22 cellular contexts compared by ENCODE assay signal in genomic region chr6:167404385-167405049, GRCh38.
"Had no signal": no experiment of that assay in that cellular context is flagged by ENCODE, and none has a peak within 500 bp of the region (broad histone marks: within the 10 kb centered on the region; RNA-seq: fewer than 3 reads in every experiment).

No MANE protein-coding gene starts in this region.

- ATAC-seq: activated CD4-positive, alpha-beta T cell treated with anti-CD3 and anti-CD28 coated beads for 36 hours; activated CD8-positive, alpha-beta T cell treated with anti-CD3 and anti-CD28 coated beads for 36 hours had no signal

- H3K9ac ChIP-seq: KMS-11 had no signal

- DNase-seq: activated CD4-positive, alpha-beta T cell treated with anti-CD3 and anti-CD28 coated beads for 36 hours; activated CD4-positive, CD25-positive, alpha-beta regulatory T cell; activated CD8-positive, alpha-beta T cell treated with anti-CD3 and anti-CD28 coated beads for 36 hours; activated effector memory CD4-positive, alpha-beta T cell treated with Interleukin-2 at 50 U/mL for 16 hours; activated naive CD4-positive, alpha-beta T cell; activated T-cell treated with anti-CD3 and anti-CD28 coated beads, Interleukin-2, amount 50 U/mL, for 24 hours; aorta; central memory CD4-positive, alpha-beta T cell; NCI-H1092; NCI-H1417; NCI-H1930; NCI-H2171 treated with DMSO at 0.1 percent for 48 hours; NCI-H226; NCI-H526 treated with DMSO at 0.1 percent for 48 hours; NCI-H82; T-helper 1 cell had no signal

- H3K27ac ChIP-seq: breast epithelium, KMS-11, SK-N-MC, VCaP had no signal

- H3K4me1 ChIP-seq: breast epithelium had no signal

- H3K4me3 Mint-ChIP-seq: activated CD4-positive, alpha-beta T cell treated with anti-CD3 and anti-CD28 coated beads for 36 hours; activated CD8-positive, alpha-beta T cell treated with anti-CD3 and anti-CD28 coated beads for 36 hours; activated naive CD4-positive, alpha-beta T cell treated with anti-CD3 and anti-CD28 coated beads, Interleukin-2, amount 50 U/mL, for 24 hours; activated T-cell treated with anti-CD3 and anti-CD28 coated beads, Interleukin-2, amount 50 U/mL, for 24 hours; activated T-helper 1 cell treated with anti-CD3 and anti-CD28 coated beads, Interleukin-12 subunit alpha, Interleukin-12 subunit beta, Interleukin-2, Interleukin-4 antibody, amounts not matched to agents 30 ng/mL and 10 ng/mL and 1 ng/mL, durations not matched to agents 14 hours and 24 hours and 36 hours had no signal

- H3K4me2 ChIP-seq: KMS-11 had no signal

- H3K9me3 Mint-ChIP-seq: activated CD8-positive, alpha-beta T cell treated with anti-CD3 and anti-CD28 coated beads for 36 hours; activated naive CD4-positive, alpha-beta T cell treated with anti-CD3 and anti-CD28 coated beads, Interleukin-2, amount 50 U/mL, for 24 hours; activated T-cell treated with anti-CD3 and anti-CD28 coated beads, Interleukin-2, amount 50 U/mL, for 24 hours; activated T-helper 1 cell treated with anti-CD3 and anti-CD28 coated beads, Interleukin-12 subunit alpha, Interleukin-12 subunit beta, Interleukin-2, Interleukin-4 antibody, amounts not matched to agents 30 ng/mL and 10 ng/mL and 1 ng/mL, durations not matched to agents 14 hours and 24 hours and 36 hours had no signal

- H3K36me3 ChIP-seq: breast epithelium had no signal

- H3K4me1 Mint-ChIP-seq: activated CD4-positive, alpha-beta T cell treated with anti-CD3 and anti-CD28 coated beads for 36 hours; activated naive CD4-positive, alpha-beta T cell treated with anti-CD3 and anti-CD28 coated beads, Interleukin-2, amount 50 U/mL, for 24 hours had no signal

- H3K27ac Mint-ChIP-seq: activated CD4-positive, alpha-beta T cell treated with anti-CD3 and anti-CD28 coated beads for 36 hours; activated CD8-positive, alpha-beta T cell treated with anti-CD3 and anti-CD28 coated beads for 36 hours; activated naive CD4-positive, alpha-beta T cell treated with anti-CD3 and anti-CD28 coated beads, Interleukin-2, amount 50 U/mL, for 24 hours; activated T-cell treated with anti-CD3 and anti-CD28 coated beads, Interleukin-2, amount 50 U/mL, for 24 hours; activated T-helper 1 cell treated with anti-CD3 and anti-CD28 coated beads, Interleukin-12 subunit alpha, Interleukin-12 subunit beta, Interleukin-2, Interleukin-4 antibody, amounts not matched to agents 30 ng/mL and 10 ng/mL and 1 ng/mL, durations not matched to agents 14 hours and 24 hours and 36 hours had no signal

- H3K9me3 ChIP-seq: breast epithelium had no signal

- H3K4me3 ChIP-seq: breast epithelium, SK-N-MC had no signal

- H3K36me3 Mint-ChIP-seq: activated naive CD4-positive, alpha-beta T cell treated with anti-CD3 and anti-CD28 coated beads, Interleukin-2, amount 50 U/mL, for 24 hours had no signal
